Comparison of ENCODE assay signal across 15 cellular contexts in genomic region chr9:124632077-124632621, GRCh38.
DNase-seq lines count a peak whose midpoint lies in the region; ATAC-seq and TF ChIP-seq lines count a peak whose summit lies in the region.
"Had no signal": no experiment of that assay in that cellular context is flagged by ENCODE, and none has a peak within 500 bp of the region (broad histone marks: within the 10 kb centered on the region; RNA-seq: fewer than 3 reads in every experiment).

No MANE protein-coding gene starts in this region.

- H3K4me3 ChIP-seq in choroid plexus epithelial cell (ENCODE audit: low read depth, low read length): no peak overlapping the region
- H3K4me3 ChIP-seq: esophagus squamous epithelium, lower lobe of right lung, right atrium auricular region, tibial artery had no signal

- H3K4me1 Mint-ChIP-seq in natural killer cell: peaks cover 36 to 57% of the 10 kb centered on the region in 2 donors
- peaks cover 11% of the 10 kb centered on the region for H3K4me1 Mint-ChIP-seq in activated naive CD4-positive, alpha-beta T cell treated with anti-CD3 and anti-CD28 coated beads for 36 hours (ENCODE audit: low read depth)

- ATAC-seq in natural killer cell: no peak
- ATAC-seq in GM21576 (IDR thresholded peaks at IDR 0.05; ENCODE audit: unreplicated experiment): no peak
- no peak for ATAC-seq in GM18909 (IDR thresholded peaks at IDR 0.05; ENCODE audit: poor library complexity, unreplicated experiment)
- ATAC-seq: lower lobe of right lung had no signal

- no peaks in the 10 kb centered on the region for H3K27me3 Mint-ChIP-seq in natural killer cell (ENCODE audit: low read depth in 2 of 2)
- H3K27me3 Mint-ChIP-seq in activated naive CD4-positive, alpha-beta T cell treated with anti-CD3 and anti-CD28 coated beads for 36 hours (ENCODE audit: low read depth): peaks cover 5% of the 10 kb centered on the region

- H3K36me3 Mint-ChIP-seq in natural killer cell: no peaks in the 10 kb centered on the region
- H3K36me3 Mint-ChIP-seq in activated naive CD4-positive, alpha-beta T cell treated with anti-CD3 and anti-CD28 coated beads for 36 hours (ENCODE audit: low read depth): no peaks in the 10 kb centered on the region

- DNase-seq in EL: peak; percentile 57
- peak; percentile 53 for DNase-seq in NCI-H82 (lab: John Stamatoyannopoulos, UW)
- peak; percentile 8 for DNase-seq in choroid plexus epithelial cell (ENCODE audit: low read depth)
- no peak for DNase-seq in natural killer cell
- DNase-seq in DMS79 (lab: John Stamatoyannopoulos, UW): no peak
- no peak for DNase-seq in activated naive CD4-positive, alpha-beta T cell treated with anti-CD3 and anti-CD28 coated beads for 36 hours
- DNase-seq: activated CD4-positive, alpha-beta T cell treated with anti-CD3 and anti-CD28 coated beads, Interleukin-2, amount 50 U/mL, for 48 hours; activated T-cell treated with anti-CD3 and anti-CD28 coated beads, Interleukin-2, amount 50 U/mL, for 48 hours; esophagus squamous epithelium; lower lobe of right lung; stimulated activated CD4-positive, alpha-beta T cell treated with anti-CD3 and anti-CD28 coated beads, Interleukin-4, amount 100 ng/mL, for 24 hours; tibial artery had no signal

- CTCF ChIA-PET in activated naive CD4-positive, alpha-beta T cell treated with anti-CD3 and anti-CD28 coated beads for 36 hours (lab: Charles Lee): interaction anchor here (0.6 to 1.4 kb wide), 4 partner anchors 10 to 213 kb away, joined by 3 to 4 read pairs (median 3); no protein-coding TSS in a partner anchor

- TF ChIP-seq CTCF in choroid plexus epithelial cell (conservative IDR thresholded peaks at IDR 0.05; ENCODE audit: low read depth, low read length): no peak
- TF ChIP-seq CTCF in natural killer cell (IDR thresholded peaks at IDR 0.05): no peak

- intact Hi-C loops in natural killer cell (cut with micrococcal nuclease): no loop called here
- intact Hi-C loops in activated naive CD4-positive, alpha-beta T cell treated with anti-CD3 and anti-CD28 coated beads for 36 hours (cut with micrococcal nuclease): no loop called here

- peak overlapping the region; percentile 61 for H3K4me3 Mint-ChIP-seq in natural killer cell
- H3K4me3 Mint-ChIP-seq in activated naive CD4-positive, alpha-beta T cell treated with anti-CD3 and anti-CD28 coated beads for 36 hours: no peak overlapping the region

- peak overlapping the region; percentile 54 to 81 for H3K27ac Mint-ChIP-seq in natural killer cell
- no peak overlapping the region for H3K27ac Mint-ChIP-seq in activated naive CD4-positive, alpha-beta T cell treated with anti-CD3 and anti-CD28 coated beads for 36 hours

- no peaks in the 10 kb centered on the region for H3K9me3 Mint-ChIP-seq in natural killer cell
- H3K9me3 Mint-ChIP-seq in activated naive CD4-positive, alpha-beta T cell treated with anti-CD3 and anti-CD28 coated beads for 36 hours: no peaks in the 10 kb centered on the region

Comparison
In these comparisons a context has a peak if more than half of its experiments do, and no peak if none do; other contexts are left out.
1. DNase-seq: peak in EL (single experiment), NCI-H82 (single experiment) and choroid plexus epithelial cell (single experiment); none in natural killer cell (single experiment), DMS79 (single experiment) and activated naive CD4-positive, alpha-beta T cell treated with anti-CD3 and anti-CD28 coated beads for 36 hours (single experiment).